In the genomic region with DNA sequence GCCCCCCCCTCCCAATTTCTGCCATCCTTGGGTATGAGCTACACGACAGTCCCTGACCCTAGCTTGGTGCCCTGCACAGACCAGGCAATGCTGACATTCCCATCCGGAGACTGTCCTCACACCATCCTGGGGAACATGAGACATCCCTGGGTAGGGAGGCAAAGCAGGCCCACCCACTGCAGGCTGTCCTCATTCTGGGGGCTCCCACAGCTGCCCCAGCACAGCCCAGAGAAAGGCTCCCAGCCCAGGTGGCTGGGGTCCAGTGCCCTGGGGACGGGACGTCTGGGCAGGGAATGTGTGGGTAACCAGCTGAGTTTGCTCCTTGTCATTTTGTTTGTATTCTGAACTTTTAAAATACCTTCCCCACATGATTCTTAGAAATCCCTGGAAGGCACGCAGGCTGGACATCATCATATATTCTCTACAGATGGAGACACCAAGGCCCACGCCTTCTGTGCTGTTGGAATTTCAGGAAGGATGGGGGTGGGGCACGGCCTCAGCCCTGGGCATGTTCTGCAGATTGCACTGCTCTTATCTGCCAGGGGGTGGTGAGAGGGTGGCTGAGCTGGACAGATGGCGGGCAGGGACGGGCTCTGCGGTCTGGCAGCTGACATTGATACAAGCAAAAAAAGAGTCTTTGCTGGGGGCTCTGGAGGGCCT, we compare ENCODE assay signal across 10 cellular contexts. TPM values are rescaled to one million over a fixed set of nuclear protein-coding genes. Genes with fewer than 3 reads are reported as not detected.
DNase-seq lines count a peak whose midpoint lies in the region; ATAC-seq and TF ChIP-seq lines count a peak whose summit lies in the region.
"Had no signal": no experiment of that assay in that cellular context is flagged by ENCODE, and none has a peak within 500 bp of the region (broad histone marks: within the 10 kb centered on the region; RNA-seq: fewer than 3 reads in every experiment).

No MANE protein-coding gene starts in this region.

- H3K4me3 ChIP-seq in AG10803 (ENCODE audit: low read length), result no peak overlapping the region
- no peak overlapping the region for H3K4me3 ChIP-seq in body of pancreas

- H3K4me1 ChIP-seq in body of pancreas, result peaks cover 30% of the 10 kb centered on the region

- H3K27me3 ChIP-seq in body of pancreas, result no peaks in the 10 kb centered on the region

- peak; percentile 74 for ATAC-seq in body of pancreas
- ATAC-seq in left lobe of liver, result peak; percentile 22
- no peak for ATAC-seq in HG02970 (IDR thresholded peaks at IDR 0.05; ENCODE audit: low FRiP score, unreplicated experiment)

- peak overlapping the region in 2 of 4 donors; percentile 5 to 44 for H3K27ac ChIP-seq in body of pancreas
- H3K27ac ChIP-seq: epithelial cell of prostate had no signal

- peak; percentile 50 for TF ChIP-seq CTCF in AG10803 (conservative IDR thresholded peaks at IDR 0.05; ENCODE audit: low read length)
- peak in 5 of 7 experiments; percentile 31 to 61 (median 59) for TF ChIP-seq CTCF in body of pancreas (IDR thresholded peaks at IDR 0.05)

- peak; percentile 81 for DNase-seq in AG10803 (ENCODE audit: low read depth)
- peak; percentile 75 for DNase-seq in NCI-H2171 (lab: John Stamatoyannopoulos, UW)
- DNase-seq in body of pancreas, result peak; percentile 71 to 85 (median 80)
- DNase-seq in left lobe of liver (ENCODE audit: low spot score), result no peak
- no peak for DNase-seq in COR-L47 (lab: John Stamatoyannopoulos, UW)
- DNase-seq in activated CD4-positive, alpha-beta T cell treated with anti-CD3 and anti-CD28 coated beads for 1 hour, result no peak
- DNase-seq in effector CD8-positive, alpha-beta T cell (lab: John Stamatoyannopoulos, UW), result no peak
- DNase-seq: DMS153 had no signal

- H3K36me3 ChIP-seq in body of pancreas (replicated peaks in 1 of 2; ENCODE audit: insufficient read depth in 1 of 2, low read depth in 2 of 2), result no peaks in the 10 kb centered on the region

- WGBS in body of pancreas, 2 donors, result 38 to 47% methylated on average over 8 to 10 of the region's 10 CpGs

- intact Hi-C loops in body of pancreas (cut with DNase I), result no loop called here

- no peaks in the 10 kb centered on the region for H3K9me3 ChIP-seq in body of pancreas

- no peak for TF ChIP-seq POLR2A in body of pancreas (IDR thresholded peaks at IDR 0.05)

RNA-seq across cellular contexts. Expression of a gene that starts 28.5 kb away (rescaled TPM):
- 1 to 10 TPM; 4.9 to 7.6 TPM for total RNA-seq in body of pancreas
- 0.13 TPM for total RNA-seq in left lobe of liver

RNA-seq across cellular contexts. Expression of a gene that starts 48.1 kb away (rescaled TPM):
- total RNA-seq in body of pancreas (10 to 100 TPM in 1 of 2 donors, 1 to 10 TPM in 1; 4.7 to 30.7 TPM), left lobe of liver (3.1 TPM)

Comparison
In these comparisons a context has a peak if more than half of its experiments do, and no peak if none do; other contexts are left out.
1. DNase-seq: peak in AG10803 (single experiment), NCI-H2171 (single experiment) and body of pancreas (4 of 4); none in left lobe of liver (single experiment), COR-L47 (single experiment), activated CD4-positive, alpha-beta T cell treated with anti-CD3 and anti-CD28 coated beads for 1 hour (single experiment) and effector CD8-positive, alpha-beta T cell (single experiment).